In genomic region chr4:18882468-18882867, GRCh38 we compare ENCODE assay signal across 10 cellular contexts.
DNase-seq lines count a peak whose midpoint lies in the region; ATAC-seq and TF ChIP-seq lines count a peak whose summit lies in the region.
"Had no signal": no experiment of that assay in that cellular context is flagged by ENCODE, and none has a peak within 500 bp of the region (broad histone marks: within the 10 kb centered on the region; RNA-seq: fewer than 3 reads in every experiment).

No MANE protein-coding gene starts in this region.

- H3K4me3 Mint-ChIP-seq in mesothelial cell of epicardium = no peak overlapping the region
- H3K4me3 Mint-ChIP-seq: natural killer cell had no signal

- ATAC-seq in GM18511 (IDR thresholded peaks at IDR 0.05; ENCODE audit: unreplicated experiment) = no peak
- ATAC-seq in GM21576 (IDR thresholded peaks at IDR 0.05; ENCODE audit: unreplicated experiment) = no peak
- ATAC-seq: natural killer cell had no signal

- peaks cover 21% of the 10 kb centered on the region for H3K4me1 Mint-ChIP-seq in mesothelial cell of epicardium
- H3K4me1 Mint-ChIP-seq: natural killer cell had no signal

- no peak overlapping the region for H3K4me3 ChIP-seq in cardiac fibroblast (replicated peaks in 1 of 2; ENCODE audit: low read depth in 2 of 2, low read length in 2 of 2)

- DNase-seq in Caki2 (ENCODE audit: low read depth) = peak; percentile 56
- peak; percentile 12 for DNase-seq in HuH-7.5 (ENCODE audit: low spot score)
- DNase-seq in cardiac fibroblast (ENCODE audit: low read depth in 2 of 2) = peak; percentile 41 to 57
- no peak for DNase-seq in mesothelial cell of epicardium (ENCODE audit: low spot score in 2 of 2, unreplicated experiment in 2 of 2)
- DNase-seq in NCI-H2107 treated with DMSO at 0.1 percent for 48 hours (lab: John Stamatoyannopoulos, UW; ENCODE audit: unreplicated experiment) = no peak
- no peak for DNase-seq in NCI-H128 (lab: John Stamatoyannopoulos, UW; ENCODE audit: unreplicated experiment)
- DNase-seq: natural killer cell, T-helper 1 cell had no signal

- in situ Hi-C loops in Caki2 (cut with HindIII; ENCODE audit: low pct_unique_long_range_greater_than_20kb, low sequenced_read_pairs) = no loop called here

- H3K36me3 Mint-ChIP-seq in mesothelial cell of epicardium = no peaks in the 10 kb centered on the region

- no peaks in the 10 kb centered on the region for H3K27me3 Mint-ChIP-seq in mesothelial cell of epicardium (ENCODE audit: low read depth)

- no peaks in the 10 kb centered on the region for H3K9me3 Mint-ChIP-seq in mesothelial cell of epicardium

- no peak for TF ChIP-seq CTCF in cardiac fibroblast (IDR thresholded peaks at IDR 0.05; ENCODE audit: low read depth, low read length)
- TF ChIP-seq CTCF in mesothelial cell of epicardium (IDR thresholded peaks at IDR 0.05; ENCODE audit: unreplicated experiment) = no peak

- H3K27ac Mint-ChIP-seq in mesothelial cell of epicardium = peak overlapping the region; percentile 94
- H3K27ac Mint-ChIP-seq: natural killer cell had no signal

Comparison
In these comparisons a context has a peak if more than half of its experiments do, and no peak if none do; other contexts are left out.
1. DNase-seq: peak in Caki2 (single experiment), HuH-7.5 (single experiment) and cardiac fibroblast (2 of 2); none in mesothelial cell of epicardium (0 of 2), NCI-H2107 treated with DMSO at 0.1 percent for 48 hours (single experiment) and NCI-H128 (single experiment).